ENCODE assay signal across 30 cellular contexts in genomic region chr22:29116397-29117123, GRCh38. TPM values are rescaled to one million over a fixed set of nuclear protein-coding genes. Genes with fewer than 3 reads are reported as not detected.
DNase-seq lines count a peak whose midpoint lies in the region; ATAC-seq and TF ChIP-seq lines count a peak whose summit lies in the region.
"Had no signal": no experiment of that assay in that cellular context is flagged by ENCODE, and none has a peak within 500 bp of the region (broad histone marks: within the 10 kb centered on the region; RNA-seq: fewer than 3 reads in every experiment).

No MANE protein-coding gene starts in this region.

- DNase-seq in CD14-positive monocyte (ENCODE audit: low spot score) (no peak), SJSA1 (ENCODE audit: low read depth in 1 of 2, low spot score in 2 of 2) (peak; percentile 42 to 44), immature natural killer cell (peak; percentile 59 to 66 (median 65)), head of caudate nucleus (no peak), foreskin keratinocyte (no peak)
- peak; percentile 82 for DNase-seq in Jurkat, Clone E6-1 (ENCODE audit: low read depth, low spot score)
- no peak for DNase-seq in stimulated activated naive B cell treated with anti-CD40 and anti-IgM and Interleukin-4, amounts not matched to agents 10 μg/mL and 1 μg/mL and 100 μg/mL, for 72 hours
- DNase-seq: activated CD4-positive, alpha-beta T cell treated with anti-CD3 and anti-CD28 coated beads, Interleukin-2, amount 10 ng/mL, durations not matched to agents 24 days and 14 days; amygdala; BE2C; Caco-2; cerebellar nuclear complex; effector CD8-positive, alpha-beta T cell; KBM-7; left colon; NCI-H1092; NCI-H2107; NCI-H510A treated with DMSO at 0.1 percent for 48 hours; SHP77; stimulated activated CD4-positive, alpha-beta T cell treated with anti-CD3 and anti-CD28 coated beads, Interleukin-2, amount 100 ng/mL, for 48 hours; stomach; T-cell; trophoblast cell had no signal

- H3K36me3 ChIP-seq in SJSA1 = no peaks in the 10 kb centered on the region
- H3K36me3 ChIP-seq: BE2C, stomach had no signal

- H3K27ac Mint-ChIP-seq in CD14-positive monocyte (peak overlapping the region in 5 of 7 donors; percentile 30 to 94 (median 53)), immature natural killer cell (peak overlapping the region in 5 of 6 donors; percentile 1 to 87 (median 69))
- H3K27ac Mint-ChIP-seq in stimulated activated naive B cell treated with anti-CD40 and anti-IgM and Interleukin-4, amounts not matched to agents 10 μg/mL and 1 μg/mL and 100 μg/mL, for 72 hours = no peak overlapping the region
- H3K27ac Mint-ChIP-seq: activated CD4-positive, alpha-beta T cell treated with anti-CD3 and anti-CD28 coated beads, Interleukin-2, amount 10 ng/mL, durations not matched to agents 24 days and 14 days; naive thymus-derived CD4-positive, alpha-beta T cell; T-cell had no signal

- H3K4me1 Mint-ChIP-seq in CD14-positive monocyte (peaks cover 23% of the 10 kb centered on the region), immature natural killer cell (peaks cover 13 to 14% of the 10 kb centered on the region in 2 donors)
- H3K4me1 Mint-ChIP-seq in stimulated activated naive B cell treated with anti-CD40 and anti-IgM and Interleukin-4, amounts not matched to agents 10 μg/mL and 1 μg/mL and 100 μg/mL, for 72 hours = peaks cover 0 to 2% of the 10 kb centered on the region in 2 donors
- H3K4me1 Mint-ChIP-seq: activated CD4-positive, alpha-beta T cell treated with anti-CD3 and anti-CD28 coated beads, Interleukin-2, amount 10 ng/mL, durations not matched to agents 24 days and 14 days; T-cell had no signal

- H3K4me3 ChIP-seq in Jurkat, Clone E6-1 (ENCODE audit: low read length) = no peak overlapping the region
- no peak overlapping the region for H3K4me3 ChIP-seq in SJSA1
- H3K4me3 ChIP-seq: stomach had no signal

- H3K27me3 ChIP-seq in SJSA1 (replicated peaks) = no peaks in the 10 kb centered on the region
- H3K27me3 ChIP-seq in foreskin keratinocyte = no peaks in the 10 kb centered on the region
- H3K27me3 ChIP-seq: BE2C, stomach had no signal

- H3K9me3 Mint-ChIP-seq in CD14-positive monocyte = peaks cover 0 to 7% (median 4%) of the 10 kb centered on the region in 7 donors
- H3K9me3 Mint-ChIP-seq in immature natural killer cell = peaks cover 0 to 4% (median 2%) of the 10 kb centered on the region in 6 donors
- H3K9me3 Mint-ChIP-seq in stimulated activated naive B cell treated with anti-CD40 and anti-IgM and Interleukin-4, amounts not matched to agents 10 μg/mL and 1 μg/mL and 100 μg/mL, for 72 hours = peaks cover 9 to 12% of the 10 kb centered on the region in 2 donors

- H3K4me3 Mint-ChIP-seq in CD14-positive monocyte = no peak overlapping the region
- H3K4me3 Mint-ChIP-seq in immature natural killer cell = peak overlapping the region in 2 of 5 donors; percentile 3 to 33
- H3K4me3 Mint-ChIP-seq in stimulated activated naive B cell treated with anti-CD40 and anti-IgM and Interleukin-4, amounts not matched to agents 10 μg/mL and 1 μg/mL and 100 μg/mL, for 72 hours = no peak overlapping the region
- H3K4me3 Mint-ChIP-seq: activated CD4-positive, alpha-beta T cell treated with anti-CD3 and anti-CD28 coated beads, Interleukin-2, amount 10 ng/mL, durations not matched to agents 24 days and 14 days; naive thymus-derived CD4-positive, alpha-beta T cell; T-cell had no signal

- H3K27me3 Mint-ChIP-seq in CD14-positive monocyte (ENCODE audit: low read depth in 3 of 3) (peaks cover 7 to 9% (median 9%) of the 10 kb centered on the region in 3 donors), immature natural killer cell (ENCODE audit: low read depth in 3 of 3) (peaks cover 7 to 10% (median 8%) of the 10 kb centered on the region in 3 donors)
- H3K27me3 Mint-ChIP-seq in stimulated activated naive B cell treated with anti-CD40 and anti-IgM and Interleukin-4, amounts not matched to agents 10 μg/mL and 1 μg/mL and 100 μg/mL, for 72 hours = peaks cover 51 to 60% of the 10 kb centered on the region in 2 donors

- intact Hi-C loops in CD14-positive monocyte (cut with micrococcal nuclease) = no loop called here
- intact Hi-C loops in head of caudate nucleus (cut with DNase I) = no loop called here

- H3K36me3 Mint-ChIP-seq in CD14-positive monocyte = no peaks in the 10 kb centered on the region
- H3K36me3 Mint-ChIP-seq in immature natural killer cell = peaks cover 0 to 8% (median 4%) of the 10 kb centered on the region in 3 donors
- H3K36me3 Mint-ChIP-seq in stimulated activated naive B cell treated with anti-CD40 and anti-IgM and Interleukin-4, amounts not matched to agents 10 μg/mL and 1 μg/mL and 100 μg/mL, for 72 hours = peaks cover 5 to 14% of the 10 kb centered on the region in 2 donors

- TF ChIP-seq CTCF in CD14-positive monocyte (IDR thresholded peaks at IDR 0.05) = no peak
- TF ChIP-seq CTCF in foreskin keratinocyte (conservative IDR thresholded peaks at IDR 0.05) = no peak

- H3K4me1 ChIP-seq in SJSA1 (replicated peaks) = peaks cover 12% of the 10 kb centered on the region
- no peaks in the 10 kb centered on the region for H3K4me1 ChIP-seq in foreskin keratinocyte
- H3K4me1 ChIP-seq: BE2C, parathyroid adenoma had no signal

- no peak for ATAC-seq in stimulated activated naive B cell treated with anti-CD40 and anti-IgM and Interleukin-4, amounts not matched to agents 10 μg/mL and 1 μg/mL and 100 μg/mL, for 72 hours (replicated peaks)
- ATAC-seq in foreskin keratinocyte = no peak
- ATAC-seq: esophagus mucosa; left colon; naive thymus-derived CD4-positive, alpha-beta T cell had no signal

- no peaks in the 10 kb centered on the region for H3K9me3 ChIP-seq in SJSA1 (replicated peaks)
- H3K9me3 ChIP-seq: BE2C, Caco-2, stomach had no signal

- H3K27ac ChIP-seq in SJSA1 = no peak overlapping the region
- H3K27ac ChIP-seq in foreskin keratinocyte = no peak overlapping the region
- H3K27ac ChIP-seq: parathyroid adenoma had no signal

RNA-seq across cellular contexts. Expression of gene KREMEN1, which starts 43.7 kb away (rescaled TPM):
- polyA plus RNA-seq in CD14-positive monocyte (1 to 10 TPM in 1 of 2 donors, under 1 TPM in 1; 0.69 to 1.6 TPM), immature natural killer cell (not detected), foreskin keratinocyte (8.1 and 10.6 TPM in 2 replicates)
- polyA plus RNA-seq in Jurkat, Clone E6-1 (2012; ENCODE audit: insufficient read depth, insufficient read length) = 18.4 TPM
- total RNA-seq in SJSA1 (2014; rRNA removed; shearing (Covaris generic)) = 5.9 and 10.1 TPM in 2 replicates
- total RNA-seq in foreskin keratinocyte = 19.3 and 24.0 TPM in 2 replicates
- total RNA-seq: activated CD4-positive, alpha-beta T cell treated with anti-CD3 and anti-CD28 coated beads, Interleukin-2, amount 10 ng/mL, durations not matched to agents 24 days and 14 days; OCI-LY7 had no signal
- polyA plus RNA-seq: naive thymus-derived CD4-positive, alpha-beta T cell had no signal

RNA-seq across cellular contexts. Expression of gene C22orf31, which starts 54.9 kb away (rescaled TPM):
- polyA plus RNA-seq in CD14-positive monocyte (not detected), immature natural killer cell (not detected), foreskin keratinocyte (not detected in 2 replicates)
- polyA plus RNA-seq in Jurkat, Clone E6-1 (2012; ENCODE audit: insufficient read depth, insufficient read length) = not detected
- total RNA-seq in SJSA1 (2014; rRNA removed; shearing (Covaris generic)) = not detected in 2 replicates
- not detected in 2 replicates for total RNA-seq in foreskin keratinocyte
- total RNA-seq: activated CD4-positive, alpha-beta T cell treated with anti-CD3 and anti-CD28 coated beads, Interleukin-2, amount 10 ng/mL, durations not matched to agents 24 days and 14 days; Caco-2; Daoy; esophagus mucosa; H1; left colon; mesenteric fat pad; naive thymus-derived CD4-positive, alpha-beta T cell; OCI-LY7; T-cell had no signal
- polyA plus RNA-seq: H1; naive thymus-derived CD4-positive, alpha-beta T cell; stomach had no signal

Comparison
In these comparisons a context has a peak if more than half of its experiments do, and no peak if none do; other contexts are left out.
1. DNase-seq: peak in Jurkat, Clone E6-1 (single experiment), SJSA1 (2 of 2) and immature natural killer cell (3 of 3); none in CD14-positive monocyte (single experiment), stimulated activated naive B cell treated with anti-CD40 and anti-IgM and Interleukin-4, amounts not matched to agents 10 μg/mL and 1 μg/mL and 100 μg/mL, for 72 hours (single experiment), head of caudate nucleus (0 of 42) and foreskin keratinocyte (0 of 2).